Comparison of ENCODE assay signal across 10 cellular contexts in genomic region chr4:150302553-150302952, GRCh38.
DNase-seq lines count a peak whose midpoint lies in the region; ATAC-seq and FAIRE-seq lines count a peak whose summit lies in the region.
"Had no signal": no experiment of that assay in that cellular context is flagged by ENCODE, and none has a peak within 500 bp of the region (broad histone marks: within the 10 kb centered on the region; RNA-seq: fewer than 3 reads in every experiment).

No MANE protein-coding gene starts in this region.

- ATAC-seq in effector memory CD8-positive, alpha-beta T cell (replicated peaks), result no peak
- no peak for ATAC-seq in HG03280 (IDR thresholded peaks at IDR 0.05; ENCODE audit: unreplicated experiment)

- peak overlapping the region; percentile 80 for H3K27ac Mint-ChIP-seq in activated T-helper 1 cell treated with anti-CD3 and anti-CD28 coated beads, Interleukin-12 subunit alpha, Interleukin-12 subunit beta, Interleukin-2, Interleukin-4 antibody, amounts not matched to agents 30 ng/mL and 10 ng/mL and 1 ng/mL, durations not matched to agents 14 hours and 24 hours and 36 hours
- H3K27ac Mint-ChIP-seq in effector memory CD8-positive, alpha-beta T cell, result no peak overlapping the region
- H3K27ac Mint-ChIP-seq: T-helper 1 cell treated with Interleukin-12 subunit alpha and Interleukin-12 subunit beta and Interleukin-4 antibody, amounts not matched to agents 30 μg/mL and 1 μg/mL, for 36 hours had no signal

- peaks cover 9% of the 10 kb centered on the region for H3K9me3 Mint-ChIP-seq in activated T-helper 1 cell treated with anti-CD3 and anti-CD28 coated beads, Interleukin-12 subunit alpha, Interleukin-12 subunit beta, Interleukin-2, Interleukin-4 antibody, amounts not matched to agents 30 ng/mL and 10 ng/mL and 1 ng/mL, durations not matched to agents 14 hours and 24 hours and 36 hours
- no peaks in the 10 kb centered on the region for H3K9me3 Mint-ChIP-seq in effector memory CD8-positive, alpha-beta T cell
- H3K9me3 Mint-ChIP-seq: T-helper 1 cell treated with Interleukin-12 subunit alpha and Interleukin-12 subunit beta and Interleukin-4 antibody, amounts not matched to agents 30 μg/mL and 1 μg/mL, for 36 hours had no signal

- peaks cover 4% of the 10 kb centered on the region; the same call in 1 of the 2 replicates for H3K36me3 ChIP-seq in ACC112 (ENCODE audit: insufficient read depth, low read length)

- peaks cover 5% of the 10 kb centered on the region for H3K36me3 Mint-ChIP-seq in activated T-helper 1 cell treated with anti-CD3 and anti-CD28 coated beads, Interleukin-12 subunit alpha, Interleukin-12 subunit beta, Interleukin-2, Interleukin-4 antibody, amounts not matched to agents 30 ng/mL and 10 ng/mL and 1 ng/mL, durations not matched to agents 14 hours and 24 hours and 36 hours (ENCODE audit: low read depth)
- peaks cover 7% of the 10 kb centered on the region for H3K36me3 Mint-ChIP-seq in effector memory CD8-positive, alpha-beta T cell (ENCODE audit: insufficient read depth)

- no peak overlapping the region for H3K4me3 Mint-ChIP-seq in activated T-helper 1 cell treated with anti-CD3 and anti-CD28 coated beads, Interleukin-12 subunit alpha, Interleukin-12 subunit beta, Interleukin-2, Interleukin-4 antibody, amounts not matched to agents 30 ng/mL and 10 ng/mL and 1 ng/mL, durations not matched to agents 14 hours and 24 hours and 36 hours
- H3K4me3 Mint-ChIP-seq in effector memory CD8-positive, alpha-beta T cell, result no peak overlapping the region
- H3K4me3 Mint-ChIP-seq: T-helper 1 cell treated with Interleukin-12 subunit alpha and Interleukin-12 subunit beta and Interleukin-4 antibody, amounts not matched to agents 30 μg/mL and 1 μg/mL, for 36 hours had no signal

- intact Hi-C loops in activated T-helper 1 cell treated with anti-CD3 and anti-CD28 coated beads, Interleukin-12 subunit alpha, Interleukin-12 subunit beta, Interleukin-2, Interleukin-4 antibody, amounts not matched to agents 30 ng/mL and 10 ng/mL and 1 ng/mL, durations not matched to agents 14 hours and 24 hours and 36 hours (cut with micrococcal nuclease), result loop anchor here (1.0 to 5.0 kb wide), 7 partner anchors 94 to 797 kb away; partner anchors contain the start of gene RPS3A

- peak overlapping the region; percentile 3 for H2AFZ ChIP-seq in ACC112 (ENCODE audit: low read length, unreplicated experiment)

- no peak overlapping the region for H3K4me3 ChIP-seq in ACC112 (ENCODE audit: low read depth, low read length)

- peak; percentile 58 for FAIRE-seq in islet of Langerhans (lab: Jason Lieb, UNC)

- DNase-seq in HuH-7 (ENCODE audit: low spot score) (peak; percentile 6), DMS79 (lab: John Stamatoyannopoulos, UW) (no peak), hypothalamus (lab: John Stamatoyannopoulos, UW) (no peak)
- peak; percentile 11 for DNase-seq in activated T-helper 1 cell treated with anti-CD3 and anti-CD28 coated beads, Interleukin-12 subunit alpha, Interleukin-12 subunit beta, Interleukin-2, Interleukin-4 antibody, amounts not matched to agents 30 ng/mL and 10 ng/mL and 1 ng/mL, durations not matched to agents 14 hours and 24 hours and 36 hours (ENCODE audit: low spot score)
- DNase-seq in effector memory CD8-positive, alpha-beta T cell, result no peak
- DNase-seq: glutamatergic neuron had no signal

- H3K27me3 ChIP-seq in ACC112 (ENCODE audit: insufficient read depth, low read length), result no peaks in the 10 kb centered on the region

- no peaks in the 10 kb centered on the region for H3K79me2 ChIP-seq in ACC112 (ENCODE audit: control insufficient read depth, insufficient read depth, low read length, unreplicated experiment)

- peak overlapping the region; percentile 70 for H3K27ac ChIP-seq in ACC112 (ENCODE audit: low read depth, low read length)

- peaks cover 27% of the 10 kb centered on the region for H3K4me1 Mint-ChIP-seq in activated T-helper 1 cell treated with anti-CD3 and anti-CD28 coated beads, Interleukin-12 subunit alpha, Interleukin-12 subunit beta, Interleukin-2, Interleukin-4 antibody, amounts not matched to agents 30 ng/mL and 10 ng/mL and 1 ng/mL, durations not matched to agents 14 hours and 24 hours and 36 hours (ENCODE audit: low read depth)
- peaks cover 0 to 2% of the 10 kb centered on the region in 2 donors for H3K4me1 Mint-ChIP-seq in effector memory CD8-positive, alpha-beta T cell (ENCODE audit: low read depth in 2 of 2)

- no peaks in the 10 kb centered on the region for H3K27me3 Mint-ChIP-seq in activated T-helper 1 cell treated with anti-CD3 and anti-CD28 coated beads, Interleukin-12 subunit alpha, Interleukin-12 subunit beta, Interleukin-2, Interleukin-4 antibody, amounts not matched to agents 30 ng/mL and 10 ng/mL and 1 ng/mL, durations not matched to agents 14 hours and 24 hours and 36 hours (ENCODE audit: insufficient read depth)
- no peaks in the 10 kb centered on the region for H3K27me3 Mint-ChIP-seq in effector memory CD8-positive, alpha-beta T cell

- peaks cover 42% of the 10 kb centered on the region for H3K4me1 ChIP-seq in ACC112 (ENCODE audit: control insufficient read depth, insufficient read depth, low read length, unreplicated experiment)

Comparison
In these comparisons a context has a peak if more than half of its experiments do, and no peak if none do; other contexts are left out.
1. DNase-seq: peak in HuH-7 (single experiment) and activated T-helper 1 cell treated with anti-CD3 and anti-CD28 coated beads, Interleukin-12 subunit alpha, Interleukin-12 subunit beta, Interleukin-2, Interleukin-4 antibody, amounts not matched to agents 30 ng/mL and 10 ng/mL and 1 ng/mL, durations not matched to agents 14 hours and 24 hours and 36 hours (single experiment); none in effector memory CD8-positive, alpha-beta T cell (0 of 3), DMS79 (single experiment) and hypothalamus (0 of 51).